ENCODE assay signal across 8 cellular contexts in the genomic region with DNA sequence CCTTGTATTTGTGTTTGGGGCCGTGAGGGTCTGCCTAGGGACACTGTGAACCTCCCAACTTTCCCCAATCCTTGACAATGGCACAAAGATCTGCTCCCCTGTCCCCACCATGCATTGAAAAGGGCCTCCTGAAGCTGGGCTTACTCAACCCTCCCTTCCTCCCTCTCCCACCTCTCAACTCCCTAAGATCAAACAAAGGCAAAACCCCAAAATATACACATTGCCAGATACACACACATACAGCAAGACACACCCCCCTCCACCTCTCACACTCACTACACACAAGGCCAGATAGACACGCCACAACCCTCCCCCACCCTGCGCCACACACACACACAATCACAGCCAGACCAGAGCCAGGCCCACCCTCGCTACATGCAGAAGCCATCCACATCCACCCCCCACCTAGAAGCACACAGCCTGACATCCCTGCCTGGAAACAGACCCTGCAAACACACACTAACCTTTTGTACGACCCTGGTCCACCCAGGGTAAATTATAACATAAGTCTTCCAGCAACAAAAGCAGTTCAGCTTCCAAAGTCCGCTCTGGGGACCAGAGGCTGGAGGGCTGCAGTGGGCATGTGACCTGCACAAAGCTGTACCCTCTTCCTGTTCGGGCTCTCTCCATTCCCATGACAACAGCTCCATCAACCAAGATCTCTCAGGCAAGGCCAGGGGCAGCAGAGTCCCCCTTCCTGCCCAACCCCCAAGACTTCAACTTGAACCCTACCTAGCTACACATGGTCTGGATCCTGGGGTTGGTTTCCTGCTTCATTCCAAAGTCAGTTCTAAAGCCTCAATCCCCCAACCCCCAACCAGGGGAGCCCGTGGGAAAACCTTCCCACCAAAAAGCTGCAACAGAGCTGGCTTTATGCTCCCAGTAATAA. TPM values are rescaled to one million over a fixed set of nuclear protein-coding genes. Genes with fewer than 3 reads are reported as not detected.
DNase-seq lines count a peak whose midpoint lies in the region; ATAC-seq lines count a peak whose summit lies in the region.

No MANE protein-coding gene starts in this region.

- H4K8ac ChIP-seq in neuronal stem cell (ENCODE audit: low read depth, low read length): no peak overlapping the region

- peaks cover 26 to 40% (median 27%) of the 10 kb centered on the region in 3 donors for H3K4me1 Mint-ChIP-seq in CD8-positive, alpha-beta memory T cell
- peaks cover 16 to 34% of the 10 kb centered on the region in 2 donors for H3K4me1 Mint-ChIP-seq in effector memory CD8-positive, alpha-beta T cell (ENCODE audit: low read depth in 2 of 2)

- DNase-seq in CD8-positive, alpha-beta memory T cell: no peak
- DNase-seq in NCI-H69 (lab: John Stamatoyannopoulos, UW): peak; percentile 60
- DNase-seq in effector memory CD8-positive, alpha-beta T cell: no peak
- DNase-seq in neuronal stem cell (ENCODE audit: low spot score): no peak
- DNase-seq in cortex of kidney (lab: John Stamatoyannopoulos, UW): no peak
- DNase-seq in NOMO-1 treated with dmso at 0.1 percent for 144 hours (lab: John Stamatoyannopoulos, UW; ENCODE audit: unreplicated experiment): no peak

- no peak overlapping the region for H2BK12ac ChIP-seq in neuronal stem cell (ENCODE audit: low read length)

- CTCF ChIA-PET in CD8-positive, alpha-beta memory T cell (lab: Charles Lee): interaction anchor here (1.0 to 5.3 kb wide), 2 partner anchors 11 to 49 kb away, joined by 3 to 23 read pairs; no protein-coding TSS in a partner anchor

- peaks cover 39% of the 10 kb centered on the region for H3K27me3 ChIP-seq in CD8-positive, alpha-beta memory T cell (ENCODE audit: insufficient read depth, low read length, poor library complexity, severe bottlenecking)
- H3K27me3 ChIP-seq in neuronal stem cell (ENCODE audit: control insufficient read depth in 3 of 3, insufficient read depth in 3 of 3, low read depth in 1 of 3, low read length in 3 of 3): no peaks in the 10 kb centered on the region

- POLR2A ChIA-PET in CD8-positive, alpha-beta memory T cell (lab: Charles Lee): no interaction called here

- no peak overlapping the region for H3K18ac ChIP-seq in neuronal stem cell (ENCODE audit: low read length)

- no peak overlapping the region for H2AFZ ChIP-seq in neuronal stem cell (ENCODE audit: low read length)

- no peak for ATAC-seq in effector memory CD8-positive, alpha-beta T cell (replicated peaks)
- ATAC-seq in HG03159 (IDR thresholded peaks at IDR 0.05; ENCODE audit: unreplicated experiment) (no peak), GM19351 (IDR thresholded peaks at IDR 0.05; ENCODE audit: unreplicated experiment) (no peak)

- no peak overlapping the region for H3K27ac ChIP-seq in CD8-positive, alpha-beta memory T cell (ENCODE audit: low read depth, low read length)
- no peak overlapping the region for H3K27ac ChIP-seq in neuronal stem cell (replicated peaks; ENCODE audit: low read length)

- H3K36me3 Mint-ChIP-seq in CD8-positive, alpha-beta memory T cell: no peaks in the 10 kb centered on the region
- peaks cover 13% of the 10 kb centered on the region for H3K36me3 Mint-ChIP-seq in effector memory CD8-positive, alpha-beta T cell (ENCODE audit: insufficient read depth)

- H2BK15ac ChIP-seq in neuronal stem cell (ENCODE audit: low read length): no peak overlapping the region

- peaks cover 48 to 58% of the 10 kb centered on the region in 2 donors for H3K27me3 Mint-ChIP-seq in CD8-positive, alpha-beta memory T cell
- peaks cover 58 to 90% of the 10 kb centered on the region in 2 donors for H3K27me3 Mint-ChIP-seq in effector memory CD8-positive, alpha-beta T cell

- WGBS in neuronal stem cell (ENCODE audit: extremely low coverage in 2 of 2, insufficient read length in 2 of 2, insufficient replicate concordance in 1 of 2), 2 donors: no CpG with 5 or more reads among the region's 8 CpGs

- H2AK5ac ChIP-seq in neuronal stem cell (ENCODE audit: low read depth, low read length): peak overlapping the region; percentile 89

- H2BK120ac ChIP-seq in neuronal stem cell (ENCODE audit: low read depth, low read length): no peak overlapping the region

- peak overlapping the region in 6 of 7 donors; percentile 3 to 68 (median 36) for H3K4me3 Mint-ChIP-seq in CD8-positive, alpha-beta memory T cell
- peak overlapping the region; percentile 72 to 74 for H3K4me3 Mint-ChIP-seq in effector memory CD8-positive, alpha-beta T cell

- H3K4ac ChIP-seq in neuronal stem cell (ENCODE audit: low read length): no peak overlapping the region

- peak overlapping the region; percentile 5 for H3K9ac ChIP-seq in neuronal stem cell (ENCODE audit: low read depth, low read length, poor library complexity)

- H3K4me3 ChIP-seq in CD8-positive, alpha-beta memory T cell (ENCODE audit: low read length): no peak overlapping the region
- H3K4me3 ChIP-seq in neuronal stem cell (ENCODE audit: low read length in 2 of 2): peak overlapping the region; percentile 71 to 98

- H3K27ac Mint-ChIP-seq in CD8-positive, alpha-beta memory T cell: peak overlapping the region in 1 of 8 donors; percentile 9
- H3K27ac Mint-ChIP-seq in effector memory CD8-positive, alpha-beta T cell: no peak overlapping the region

- H4K91ac ChIP-seq in neuronal stem cell (ENCODE audit: low read depth, low read length, poor library complexity): no peak overlapping the region

- H2BK5ac ChIP-seq in neuronal stem cell (ENCODE audit: low read length): no peak overlapping the region

- no peaks in the 10 kb centered on the region for H3K9me3 Mint-ChIP-seq in CD8-positive, alpha-beta memory T cell
- H3K9me3 Mint-ChIP-seq in effector memory CD8-positive, alpha-beta T cell: no peaks in the 10 kb centered on the region

- peaks cover 40% of the 10 kb centered on the region for H3K4me1 ChIP-seq in CD8-positive, alpha-beta memory T cell (ENCODE audit: insufficient read depth, low read length)
- peaks cover 25 to 28% of the 10 kb centered on the region in 2 donors for H3K4me1 ChIP-seq in neuronal stem cell (ENCODE audit: control insufficient read depth in 2 of 2, insufficient read depth in 1 of 2, low read depth in 1 of 2, low read length in 2 of 2)

- H3K4me2 ChIP-seq in neuronal stem cell (ENCODE audit: insufficient read depth, low read length, poor library complexity, severe bottlenecking): peak overlapping the region; percentile 90

- H3K23ac ChIP-seq in neuronal stem cell (ENCODE audit: low read depth, low read length, poor library complexity): no peak overlapping the region

- H3K79me1 ChIP-seq in neuronal stem cell (ENCODE audit: low read depth, low read length): peaks cover 29% of the 10 kb centered on the region

- no peak overlapping the region for H3K14ac ChIP-seq in neuronal stem cell (ENCODE audit: low read length)

- no peaks in the 10 kb centered on the region for H3K9me3 ChIP-seq in CD8-positive, alpha-beta memory T cell (ENCODE audit: low read length)
- no peaks in the 10 kb centered on the region for H3K9me3 ChIP-seq in neuronal stem cell (replicated peaks in 1 of 2; ENCODE audit: control insufficient read depth in 2 of 2, insufficient read depth in 1 of 2, low read depth in 1 of 2, low read length in 2 of 2)

- H3K36me3 ChIP-seq in CD8-positive, alpha-beta memory T cell (ENCODE audit: insufficient read depth, low read length): no peaks in the 10 kb centered on the region
- H3K36me3 ChIP-seq in neuronal stem cell (replicated peaks in 1 of 2; ENCODE audit: control insufficient read depth in 2 of 2, insufficient read depth in 2 of 2, low read length in 2 of 2): peaks cover 6 to 29% of the 10 kb centered on the region in 2 donors

RNA-seq across cellular contexts. Expression of gene PCGF2, which starts 1.9 kb away (rescaled TPM):
- under 1 TPM; 0.72 to 0.89 TPM for total RNA-seq in CD8-positive, alpha-beta memory T cell
- 0.09 TPM for polyA plus RNA-seq in CD8-positive, alpha-beta memory T cell
- polyA plus RNA-seq in neuronal stem cell (2013, experiment 1 of 2): 74.0 TPM
- polyA plus RNA-seq in neuronal stem cell (2013, experiment 2 of 2): 69.4 TPM

RNA-seq across cellular contexts. Expression of gene PSMB3, which starts 6.3 kb away (rescaled TPM):
- total RNA-seq in CD8-positive, alpha-beta memory T cell: 100 to 1,000 TPM; 317 to 323 TPM
- 431 TPM for polyA plus RNA-seq in CD8-positive, alpha-beta memory T cell
- 263 TPM for polyA plus RNA-seq in neuronal stem cell (2013, experiment 1 of 2)
- 265 TPM for polyA plus RNA-seq in neuronal stem cell (2013, experiment 2 of 2)

RNA-seq across cellular contexts. Expression of gene CISD3, which starts 16.1 kb away (rescaled TPM):
- 10 to 100 TPM; 58.2 to 59.6 TPM for total RNA-seq in CD8-positive, alpha-beta memory T cell
- polyA plus RNA-seq in CD8-positive, alpha-beta memory T cell: 73.4 TPM
- polyA plus RNA-seq in neuronal stem cell (2013, experiment 1 of 2): 4.7 TPM
- polyA plus RNA-seq in neuronal stem cell (2013, experiment 2 of 2): 4.8 TPM

RNA-seq across cellular contexts. Expression of gene MLLT6, which starts 41.2 kb away (rescaled TPM):
- 100 to 1,000 TPM; 197 to 202 TPM for total RNA-seq in CD8-positive, alpha-beta memory T cell
- 15.9 TPM for polyA plus RNA-seq in CD8-positive, alpha-beta memory T cell
- polyA plus RNA-seq in neuronal stem cell (2013, experiment 1 of 2): 14.2 TPM
- polyA plus RNA-seq in neuronal stem cell (2013, experiment 2 of 2): 14.1 TPM

RNA-seq across cellular contexts. Expression of gene PIP4K2B, which starts 53.1 kb away (rescaled TPM):
- total RNA-seq in CD8-positive, alpha-beta memory T cell: 10 to 100 TPM; 43.4 to 44.6 TPM
- polyA plus RNA-seq in CD8-positive, alpha-beta memory T cell: 17.4 TPM
- 43.4 TPM for polyA plus RNA-seq in neuronal stem cell (2013, experiment 1 of 2)
- 45.5 TPM for polyA plus RNA-seq in neuronal stem cell (2013, experiment 2 of 2)
